Comparison of ENCODE assay signal across 1 cellular context in the genomic region with DNA sequence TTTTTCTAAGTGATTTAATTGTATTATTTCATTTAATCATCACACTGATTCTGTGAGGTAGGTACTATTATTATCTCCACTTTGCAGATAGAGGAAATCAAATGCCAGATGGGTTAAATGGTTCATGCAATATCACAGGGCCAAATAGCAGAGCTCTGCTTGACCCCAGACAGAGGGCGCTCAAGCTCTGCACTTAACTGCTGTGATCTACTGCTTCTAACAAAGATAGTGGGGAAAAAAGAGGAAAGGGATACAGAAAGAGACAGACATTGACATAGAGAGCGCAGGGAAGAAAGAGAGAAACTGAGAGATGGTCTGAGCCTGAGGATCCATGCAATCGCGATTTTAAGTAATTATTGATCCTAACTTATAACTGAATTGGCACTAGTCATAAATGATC.
TF ChIP-seq lines count a peak whose summit lies in the region.

No MANE protein-coding gene starts in this region.

TF ChIP-seq in GM23338, 12 proteins besides CTCF, POLR2A, EP300 and RAD21 (continued from another document):
- TF ChIP-seq STAT1 (IDR thresholded peaks at IDR 0.05; ENCODE audit: unreplicated experiment) (no peak), EZH2 (IDR thresholded peaks at IDR 0.05; ENCODE audit: low read depth, unreplicated experiment) (no peak), JUNB (IDR thresholded peaks at IDR 0.05; ENCODE audit: unreplicated experiment) (no peak)
- TF ChIP-seq, protein P1, sequence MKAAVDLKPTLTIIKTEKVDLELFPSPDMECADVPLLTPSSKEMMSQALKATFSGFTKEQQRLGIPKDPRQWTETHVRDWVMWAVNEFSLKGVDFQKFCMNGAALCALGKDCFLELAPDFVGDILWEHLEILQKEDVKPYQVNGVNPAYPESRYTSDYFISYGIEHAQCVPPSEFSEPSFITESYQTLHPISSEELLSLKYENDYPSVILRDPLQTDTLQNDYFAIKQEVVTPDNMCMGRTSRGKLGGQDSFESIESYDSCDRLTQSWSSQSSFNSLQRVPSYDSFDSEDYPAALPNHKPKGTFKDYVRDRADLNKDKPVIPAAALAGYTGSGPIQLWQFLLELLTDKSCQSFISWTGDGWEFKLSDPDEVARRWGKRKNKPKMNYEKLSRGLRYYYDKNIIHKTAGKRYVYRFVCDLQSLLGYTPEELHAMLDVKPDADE (IDR thresholded peaks at IDR 0.05) = no peak
TF ChIP-seq in GM23338: peak in this region for 0.
